Comparison of ENCODE assay signal across 8 cellular contexts in genomic region chr1:93608188-93609109, GRCh38.
A peak's percentile ranks its signal among the peaks of the same experiment; 100 is the strongest.
DNase-seq lines count a peak whose midpoint lies in the region; ATAC-seq and FAIRE-seq lines count a peak whose summit lies in the region.

No MANE protein-coding gene starts in this region.

- H3K4me1 ChIP-seq in trophoblast cell (ENCODE audit: control insufficient read depth in 1 of 2, insufficient read depth in 2 of 2, low read length in 2 of 2) = peaks cover 28 to 41% of the 10 kb centered on the region in 2 experiments
- no peaks in the 10 kb centered on the region for H3K4me1 ChIP-seq in effector memory CD4-positive, alpha-beta T cell (ENCODE audit: control insufficient read depth, insufficient read depth, low read length, poor library complexity, severe bottlenecking)

- no peaks in the 10 kb centered on the region for H3K36me3 ChIP-seq in trophoblast cell (ENCODE audit: control insufficient read depth in 1 of 2, insufficient read depth in 2 of 2, low read length in 2 of 2)
- no peaks in the 10 kb centered on the region for H3K36me3 ChIP-seq in effector memory CD4-positive, alpha-beta T cell (ENCODE audit: control insufficient read depth, insufficient read depth, low read length)

- H3K18ac ChIP-seq in trophoblast cell (ENCODE audit: low read length) = peak overlapping the region; percentile 18

- H4K8ac ChIP-seq in trophoblast cell (ENCODE audit: low read depth, low read length) = peak overlapping the region; percentile 37

- peak overlapping the region; percentile 25 for H2BK12ac ChIP-seq in trophoblast cell (ENCODE audit: low read length)

- H3K9me3 ChIP-seq in trophoblast cell (ENCODE audit: insufficient read depth, low read depth, low read length) = no peaks in the 10 kb centered on the region
- H3K9me3 ChIP-seq in effector memory CD4-positive, alpha-beta T cell (ENCODE audit: control insufficient read depth, low read length) = no peaks in the 10 kb centered on the region

- no peak for FAIRE-seq in HTR-8/SVneo (lab: Jason Lieb, UNC)

- peak overlapping the region; percentile 77 for H3K27ac ChIP-seq in trophoblast cell (ENCODE audit: low read depth, low read length)
- H3K27ac ChIP-seq in effector memory CD4-positive, alpha-beta T cell (ENCODE audit: insufficient read depth, low read length, poor library complexity, severe bottlenecking) = no peak overlapping the region

- H3K23ac ChIP-seq in trophoblast cell (ENCODE audit: low read length) = no peak overlapping the region

- no peak overlapping the region for H2AK5ac ChIP-seq in trophoblast cell (ENCODE audit: low read length)

- H3K79me2 ChIP-seq in trophoblast cell (ENCODE audit: control insufficient read depth, insufficient read depth, low read length, poor library complexity) = peaks cover 10% of the 10 kb centered on the region

- peak overlapping the region; percentile 50 for H4K91ac ChIP-seq in trophoblast cell (ENCODE audit: low read depth, low read length)

- H3K4ac ChIP-seq in trophoblast cell (ENCODE audit: low read depth, low read length) = no peak overlapping the region

- no peak overlapping the region for H3K4me3 ChIP-seq in trophoblast cell (ENCODE audit: low read depth, low read length)
- no peak overlapping the region for H3K4me3 ChIP-seq in effector memory CD4-positive, alpha-beta T cell (ENCODE audit: insufficient read depth, low read depth, low read length, poor library complexity, severe bottlenecking)

- in situ Hi-C loops in G401 (cut with HindIII; ENCODE audit: low sequenced_read_pairs) = no loop called here

- no peaks in the 10 kb centered on the region for H3K27me3 ChIP-seq in trophoblast cell (ENCODE audit: insufficient read depth, low read length)
- no peaks in the 10 kb centered on the region for H3K27me3 ChIP-seq in effector memory CD4-positive, alpha-beta T cell (replicated peaks; ENCODE audit: control insufficient read depth, insufficient read depth, low read length, poor library complexity, severe bottlenecking)

- no peak overlapping the region for H4K12ac ChIP-seq in trophoblast cell (ENCODE audit: low read depth, low read length)

- H3K79me1 ChIP-seq in trophoblast cell (ENCODE audit: low read length) = peaks cover 16% of the 10 kb centered on the region

- no peak overlapping the region for H2BK120ac ChIP-seq in trophoblast cell (ENCODE audit: insufficient read depth, low read length, poor library complexity)

- peak; percentile 39 for ATAC-seq in GM18909 (IDR thresholded peaks at IDR 0.05; ENCODE audit: poor library complexity, unreplicated experiment)
- peak; percentile 6 for ATAC-seq in HG02763 (IDR thresholded peaks at IDR 0.05; ENCODE audit: unreplicated experiment)

- no peak overlapping the region for H3K4me2 ChIP-seq in trophoblast cell (ENCODE audit: low read length)

- no peak overlapping the region for H3K9ac ChIP-seq in trophoblast cell (ENCODE audit: low read length)

- H2AFZ ChIP-seq in trophoblast cell (ENCODE audit: insufficient read depth, low read length, poor library complexity) = peak overlapping the region; percentile 40

- DNase-seq in amniotic epithelial cell (ENCODE audit: low read depth) = peak; percentile 47
- DNase-seq in trophoblast cell = no peak
- no peak for DNase-seq in G401 (ENCODE audit: low spot score)
- DNase-seq in effector memory CD4-positive, alpha-beta T cell = no peak
- DNase-seq in medulla oblongata (ENCODE audit: extremely low spot score) = no peak
- DNase-seq in HTR-8/SVneo (ENCODE audit: insufficient read length, low spot score) = no peak

- peak overlapping the region; percentile 44 for H2BK5ac ChIP-seq in trophoblast cell (ENCODE audit: low read depth, low read length, poor library complexity)

- peak overlapping the region; percentile 18 for H3K14ac ChIP-seq in trophoblast cell (ENCODE audit: low read length)

- no CpG with 5 or more reads among the region's 15 CpGs for WGBS in trophoblast cell (ENCODE audit: extremely low coverage, insufficient coverage, insufficient read length)
